ENCODE assay signal across 15 cellular contexts in genomic region chr1:156626079-156626438, GRCh38. TPM values are rescaled to one million over a fixed set of nuclear protein-coding genes. Genes with fewer than 3 reads are reported as not detected.
A peak's percentile ranks its signal among the peaks of the same experiment; 100 is the strongest.
DNase-seq lines count a peak whose midpoint lies in the region; ATAC-seq and TF ChIP-seq lines count a peak whose summit lies in the region.
"Had no signal": no experiment of that assay in that cellular context is flagged by ENCODE, and none has a peak within 500 bp of the region (broad histone marks: within the 10 kb centered on the region; RNA-seq: fewer than 3 reads in every experiment).

No MANE protein-coding gene starts in this region.

- no peak for ATAC-seq in stimulated activated effector memory CD8-positive, alpha-beta T cell treated with anti-CD3 and anti-CD28 coated beads, Interleukin-12 subunit alpha, Interleukin-12 subunit beta, amount 100 ng/mL, for 72 hours
- ATAC-seq in GM21717 (IDR thresholded peaks at IDR 0.05; ENCODE audit: unreplicated experiment) = no peak
- no peak for ATAC-seq in HG02759 (IDR thresholded peaks at IDR 0.05; ENCODE audit: unreplicated experiment)

- no peak overlapping the region for H2AFZ ChIP-seq in mammary epithelial cell (ENCODE audit: low read depth, low read length)

- H3K9ac ChIP-seq in mammary epithelial cell (ENCODE audit: insufficient read depth, low read length) = no peak overlapping the region

- CTCF ChIA-PET in MCF 10A (lab: Yijun Ruan, JAX) = interaction anchor here (0.6 to 20.9 kb wide), 27 partner anchors 8 to 248 kb away, joined by 3 to 396 read pairs (median 5); partner anchors contain the start of genes HAPLN2, METTL25B, NAXE and NES
- CTCF ChIA-PET in mammary epithelial cell (lab: Charles Lee; ENCODE audit: low non-redundant PET) = no interaction called here

- BruUV-seq in MCF 10A (replicated peaks; lab: Mats Ljungman, UMichigan) (no TSS peak), mammary epithelial cell (replicated peaks; lab: Mats Ljungman, UMichigan) (no TSS peak)

- H3K9me3 Mint-ChIP-seq in MCF 10A (ENCODE audit: unreplicated experiment) = no peaks in the 10 kb centered on the region
- no peaks in the 10 kb centered on the region for H3K9me3 Mint-ChIP-seq in endothelial cell (ENCODE audit: unreplicated experiment)
- H3K9me3 Mint-ChIP-seq in stimulated activated effector memory CD8-positive, alpha-beta T cell treated with anti-CD3 and anti-CD28 coated beads, Interleukin-12 subunit alpha, Interleukin-12 subunit beta, amount 100 ng/mL, for 72 hours = no peaks in the 10 kb centered on the region
- H3K9me3 Mint-ChIP-seq: dendritic cell treated with granulocyte-macrophage colony-stimulating factor and Interleukin-4, amounts not matched to agents 40 ng/mL and 50 ng/mL, for 4 days had no signal

- H3K27me3 Mint-ChIP-seq in MCF 10A (ENCODE audit: insufficient read depth, unreplicated experiment) (peaks cover 61% of the 10 kb centered on the region), endothelial cell (ENCODE audit: unreplicated experiment) (peaks cover 14% of the 10 kb centered on the region)

- intact Hi-C loops in MCF 10A (cut with micrococcal nuclease) (loop anchor here (1.0 kb wide), 1 partner anchor 52 kb away; no protein-coding TSS in a partner anchor), mammary epithelial cell (cut with micrococcal nuclease) (loop anchor here (1.0 kb wide), 1 partner anchor 52 kb away; no protein-coding TSS in a partner anchor)

- no peak for TF ChIP-seq POLR2A in Peyer's patch (IDR thresholded peaks at IDR 0.05)

- H3K27ac Mint-ChIP-seq in MCF 10A (ENCODE audit: low read depth, unreplicated experiment) (no peak overlapping the region), endothelial cell (ENCODE audit: unreplicated experiment) (no peak overlapping the region)
- H3K27ac Mint-ChIP-seq in stimulated activated effector memory CD8-positive, alpha-beta T cell treated with anti-CD3 and anti-CD28 coated beads, Interleukin-12 subunit alpha, Interleukin-12 subunit beta, amount 100 ng/mL, for 72 hours = no peak overlapping the region
- H3K27ac Mint-ChIP-seq: dendritic cell treated with granulocyte-macrophage colony-stimulating factor and Interleukin-4, amounts not matched to agents 40 ng/mL and 50 ng/mL, for 4 days had no signal

- no peaks in the 10 kb centered on the region for H4K20me1 ChIP-seq in mammary epithelial cell (ENCODE audit: insufficient read depth, low read length)

- POLR2A ChIA-PET in MCF 10A (lab: Yijun Ruan, JAX) = interaction anchor here (0.6 kb wide), 1 partner anchor 288 kb away, joined by 3 read pairs; no protein-coding TSS in a partner anchor

- in situ Hi-C loops in mammary epithelial cell (cut with MboI; ENCODE audit: low sequenced_read_pairs in 2 of 2) = no loop called here

- H3K4me3 ChIP-seq in mammary epithelial cell (replicated peaks in 1 of 3; ENCODE audit: insufficient read depth in 1 of 3, low read depth in 2 of 3, low read length in 3 of 3) (no peak overlapping the region), Peyer's patch (peak overlapping the region in 3 of 4 donors; percentile 46 to 55 (median 48))

- H3K4me1 Mint-ChIP-seq in MCF 10A (ENCODE audit: insufficient read depth, unreplicated experiment) (peaks cover 12% of the 10 kb centered on the region), endothelial cell (ENCODE audit: unreplicated experiment) (peaks cover 12% of the 10 kb centered on the region)
- H3K4me1 Mint-ChIP-seq in stimulated activated effector memory CD8-positive, alpha-beta T cell treated with anti-CD3 and anti-CD28 coated beads, Interleukin-12 subunit alpha, Interleukin-12 subunit beta, amount 100 ng/mL, for 72 hours = peaks cover 12% of the 10 kb centered on the region

- no peaks in the 10 kb centered on the region for H3K9me3 ChIP-seq in mammary epithelial cell (replicated peaks; ENCODE audit: insufficient read depth, low read length)
- no peaks in the 10 kb centered on the region for H3K9me3 ChIP-seq in Peyer's patch

- no peaks in the 10 kb centered on the region for H3K36me3 Mint-ChIP-seq in MCF 10A (ENCODE audit: insufficient read depth, unreplicated experiment)
- peaks cover 5% of the 10 kb centered on the region for H3K36me3 Mint-ChIP-seq in endothelial cell (ENCODE audit: low read depth, unreplicated experiment)
- no peaks in the 10 kb centered on the region for H3K36me3 Mint-ChIP-seq in stimulated activated effector memory CD8-positive, alpha-beta T cell treated with anti-CD3 and anti-CD28 coated beads, Interleukin-12 subunit alpha, Interleukin-12 subunit beta, amount 100 ng/mL, for 72 hours

- no peaks in the 10 kb centered on the region for H3K79me2 ChIP-seq in mammary epithelial cell (ENCODE audit: insufficient read depth, low read length)

- peaks cover 20% of the 10 kb centered on the region for H3K4me1 ChIP-seq in mammary epithelial cell (ENCODE audit: insufficient read depth, low read length)
- H3K4me1 ChIP-seq in Peyer's patch = peaks cover 14 to 24% (median 20%) of the 10 kb centered on the region in 4 donors

- H3K4me3 Mint-ChIP-seq in MCF 10A (ENCODE audit: unreplicated experiment) (peak overlapping the region; percentile 35), endothelial cell (ENCODE audit: unreplicated experiment) (no peak overlapping the region)
- peak overlapping the region; percentile 68 for H3K4me3 Mint-ChIP-seq in stimulated activated effector memory CD8-positive, alpha-beta T cell treated with anti-CD3 and anti-CD28 coated beads, Interleukin-12 subunit alpha, Interleukin-12 subunit beta, amount 100 ng/mL, for 72 hours

- no peak for TF ChIP-seq CTCF in MCF 10A (IDR thresholded peaks at IDR 0.05; ENCODE audit: unreplicated experiment)
- TF ChIP-seq CTCF in mammary epithelial cell (conservative IDR thresholded peaks at IDR 0.05 in 1 of 2, IDR thresholded peaks at IDR 0.05 in 1 of 2; ENCODE audit: extremely low read depth in 1 of 2, insufficient read depth in 1 of 2, low read depth in 1 of 2, low read length in 2 of 2) = no peak
- TF ChIP-seq CTCF in Peyer's patch (IDR thresholded peaks at IDR 0.05) = no peak
- TF ChIP-seq CTCF in endothelial cell (IDR thresholded peaks at IDR 0.05; ENCODE audit: unreplicated experiment) = peak; percentile 10

- 48% methylated on average over 4 of the region's 4 CpGs for whole genome bisulfite sequencing in mammary epithelial cell (ENCODE audit: low coverage, missing lambda C conversion rate)

- H3K27me3 ChIP-seq in mammary epithelial cell (ENCODE audit: insufficient read depth, low read length) = peaks cover 19% of the 10 kb centered on the region
- H3K27me3 ChIP-seq in Peyer's patch = peaks cover 0 to 21% of the 10 kb centered on the region in 2 donors

- dilution Hi-C loops in mammary epithelial cell (cut with HindIII; ENCODE audit: low sequenced_read_pairs) = no loop called here

- DNase-seq in MCF 10A (ENCODE audit: unreplicated experiment) (no peak), mammary epithelial cell (no peak), Peyer's patch (no peak), endothelial cell (ENCODE audit: low spot score) (no peak), Ammon's horn (ENCODE audit: low spot score) (no peak)
- no peak for DNase-seq in stimulated activated effector memory CD8-positive, alpha-beta T cell treated with anti-CD3 and anti-CD28 coated beads, Interleukin-12 subunit alpha, Interleukin-12 subunit beta, amount 100 ng/mL, for 72 hours (ENCODE audit: low spot score in 2 of 2)

- H3K36me3 ChIP-seq in mammary epithelial cell (ENCODE audit: insufficient read depth, low read length) (no peaks in the 10 kb centered on the region), Peyer's patch (no peaks in the 10 kb centered on the region)

- H3K27ac ChIP-seq in mammary epithelial cell (ENCODE audit: insufficient read depth, low read depth, low read length) (no peak overlapping the region), Peyer's patch (peak overlapping the region in 1 of 4 donors; percentile 9)

- no peak overlapping the region for H3K4me2 ChIP-seq in mammary epithelial cell (ENCODE audit: insufficient read depth, low read depth, low read length)

RNA-seq across cellular contexts. Expression of gene HAPLN2, which starts 6.8 kb away (rescaled TPM):
- total RNA-seq in MCF 10A (2022) = not detected in 2 replicates
- total RNA-seq in mammary epithelial cell = not detected
- polyA plus RNA-seq in mammary epithelial cell = not detected
- polyA minus RNA-seq in mammary epithelial cell = not detected
- 1 to 10 TPM in 3 of 4 donors, not detected in 1; 1.9 to 2.2 (median 2.1) TPM for total RNA-seq in Peyer's patch
- total RNA-seq in endothelial cell (ENCODE audit: unreplicated experiment) = 1.3 TPM
- total RNA-seq: fibroblast of lung, lung microvascular endothelial cell, SK-MEL-5 had no signal
- polyA plus RNA-seq: AG04450, fibroblast of lung had no signal

RNA-seq across cellular contexts. Expression of gene BCAN, which starts 15.9 kb away (rescaled TPM):
- 0.37 TPM in 1 of 2 replicates, not detected in the other for total RNA-seq in MCF 10A (2022)
- total RNA-seq in mammary epithelial cell = not detected
- not detected for polyA plus RNA-seq in mammary epithelial cell
- polyA minus RNA-seq in mammary epithelial cell = not detected
- 1 to 10 TPM in 1 of 4 donors, under 1 TPM in 1, not detected in 2; 0.28 to 1.3 TPM for total RNA-seq in Peyer's patch
- 0.46 TPM for total RNA-seq in endothelial cell (ENCODE audit: unreplicated experiment)
- total RNA-seq: fibroblast of lung, lung microvascular endothelial cell had no signal
- polyA plus RNA-seq: AG04450 had no signal

RNA-seq across cellular contexts. Expression of gene GPATCH4, which starts 24.8 kb away (rescaled TPM):
- total RNA-seq in MCF 10A (2022) = 67.3 and 107 TPM in 2 replicates
- total RNA-seq in mammary epithelial cell = 10 to 100 TPM; 16.3 to 49.7 TPM
- polyA plus RNA-seq in mammary epithelial cell = 38.7 TPM
- 62.9 TPM for polyA minus RNA-seq in mammary epithelial cell
- total RNA-seq in Peyer's patch = 10 to 100 TPM in 2 of 4 donors, 1 to 10 TPM in 2; 6.3 to 38.0 (median 11.3) TPM
- total RNA-seq in endothelial cell (ENCODE audit: unreplicated experiment) = 18.6 TPM

RNA-seq across cellular contexts. Expression of gene NAXE, which starts 34.5 kb away (rescaled TPM):
- 141 and 155 TPM in 2 replicates for total RNA-seq in MCF 10A (2022)
- 10 to 100 TPM; 68.7 to 87.1 TPM for total RNA-seq in mammary epithelial cell
- 103 TPM for polyA plus RNA-seq in mammary epithelial cell
- polyA minus RNA-seq in mammary epithelial cell = 60.7 TPM
- total RNA-seq in Peyer's patch = 10 to 100 TPM; 38.0 to 96.5 (median 73.1) TPM
- 190 TPM for total RNA-seq in endothelial cell (ENCODE audit: unreplicated experiment)

RNA-seq across cellular contexts. Expression of gene TTC24, which starts 46.5 kb away (rescaled TPM):
- not detected in 2 replicates for total RNA-seq in MCF 10A (2022)
- not detected for total RNA-seq in mammary epithelial cell
- polyA plus RNA-seq in mammary epithelial cell = not detected
- polyA minus RNA-seq in mammary epithelial cell = not detected
- total RNA-seq in Peyer's patch = not detected
- not detected for total RNA-seq in endothelial cell (ENCODE audit: unreplicated experiment)
- total RNA-seq: fibroblast of lung, lung microvascular endothelial cell, osteocyte, SK-MEL-5, temporal lobe had no signal
- polyA plus RNA-seq: AG04450, fibroblast of lung had no signal

Comparison
In these comparisons a context has a peak if more than half of its experiments do, and no peak if none do; other contexts are left out.
1. H3K4me3 ChIP-seq: peak in Peyer's patch (3 of 4); none in mammary epithelial cell (0 of 3).